ENCODE assay signal across 8 cellular contexts in the genomic region with DNA sequence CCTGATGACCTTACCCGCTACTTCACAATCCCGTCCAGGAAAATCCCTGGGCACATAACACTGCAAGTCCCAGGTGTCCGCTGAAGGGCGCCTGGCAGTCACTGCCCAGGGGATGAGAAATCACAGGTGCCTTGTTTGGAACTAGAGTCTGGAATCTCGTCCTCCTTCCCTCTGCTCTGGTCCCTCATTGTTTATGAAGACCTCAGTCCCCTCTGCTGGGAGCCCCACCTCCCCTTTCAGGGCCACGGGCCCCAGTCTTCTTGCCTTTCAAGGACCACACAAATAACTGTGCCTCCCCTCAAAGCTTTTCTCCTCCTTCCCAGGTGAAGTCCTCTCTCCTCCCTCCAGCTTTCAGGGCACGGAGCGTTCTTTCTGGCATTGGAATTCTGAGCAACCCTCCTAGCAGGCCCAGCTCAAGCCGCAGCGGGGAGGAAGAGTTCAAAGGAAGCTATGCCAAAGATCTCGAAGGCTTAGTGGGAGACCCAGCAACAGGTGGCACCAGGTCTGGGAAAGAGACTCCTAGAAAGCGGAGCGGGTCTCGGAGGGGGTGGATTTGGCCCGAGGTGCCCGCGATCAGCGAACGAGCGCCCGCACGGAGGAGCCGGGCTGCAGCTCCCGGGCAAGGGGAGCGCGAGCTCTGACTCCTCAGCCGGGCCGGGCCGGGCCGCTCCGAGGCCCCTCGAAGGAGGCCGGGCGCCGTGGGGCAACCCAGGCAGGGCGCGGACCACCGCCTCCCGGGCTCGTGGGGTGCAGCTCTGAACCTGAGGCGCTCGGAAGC. TPM values are rescaled to one million over a fixed set of nuclear protein-coding genes. Genes with fewer than 3 reads are reported as not detected.
A peak's percentile ranks its signal among the peaks of the same experiment; 100 is the strongest.
DNase-seq lines count a peak whose midpoint lies in the region; ATAC-seq, FAIRE-seq and TF ChIP-seq lines count a peak whose summit lies in the region.
"Not testable (repeated sequence)": the region's sequence is repeated elsewhere in the genome, so short reads cannot be mapped to it uniquely, and the experiment has no call there.

No MANE protein-coding gene starts in this region.

- intact Hi-C loops in dorsolateral prefrontal cortex (cut with DNase I) = loop anchor here (2.0 kb wide), 2 partner anchors 46 to 52 kb away; a partner anchor contains a TSS
- intact Hi-C loops in pancreas (cut with DNase I); upper lobe of right lung (cut with DNase I): not testable (repeated sequence)

- H3K27me3 ChIP-seq in NT2/D1 (ENCODE audit: insufficient read depth, insufficient read length); dorsolateral prefrontal cortex; pancreas; upper lobe of right lung: not testable (repeated sequence)

- H3K36me3 ChIP-seq in NT2/D1 (ENCODE audit: insufficient read depth, insufficient read length, low read length); pancreas; upper lobe of right lung: not testable (repeated sequence)

- H3K9me3 ChIP-seq in NT2/D1 (ENCODE audit: insufficient read depth, low read length); pancreas; upper lobe of right lung: not testable (repeated sequence)

- ATAC-seq in HG02938 (IDR thresholded peaks at IDR 0.05; ENCODE audit: unreplicated experiment) = peak; percentile 32
- ATAC-seq in pancreas = peak; percentile 50 to 65 (median 57)
- peak; percentile 46 for ATAC-seq in upper lobe of right lung

- TF ChIP-seq CTCF in GM12865 (IDR thresholded peaks at IDR 0.05; ENCODE audit: insufficient read depth, low read depth, low read length, missing control alignments); dorsolateral prefrontal cortex (IDR thresholded peaks at IDR 0.05 in 54 of 56, conservative IDR thresholded peaks at IDR 0.05 in 2 of 56; ENCODE audit: low read depth in 1 of 56, partially characterized antibody in 56 of 56); pancreas (IDR thresholded peaks at IDR 0.05); upper lobe of right lung (IDR thresholded peaks at IDR 0.05): not testable (repeated sequence)

- WGBS in pancreas, 2 donors = 2% methylated on average over 31 to 42 of the region's 42 CpGs

- not testable (repeated sequence) for FAIRE-seq in pancreas (lab: Jason Lieb, UNC)

- DNase-seq in GM12865 (ENCODE audit: low read depth) = peak; percentile 23
- not testable (repeated sequence) for DNase-seq in NT2/D1 (ENCODE audit: low read depth, low spot score); upper lobe of right lung
- DNase-seq in activated T-cell treated with anti-CD3 and anti-CD28 coated beads for 1 hour (ENCODE audit: low read depth) = peak; percentile 7
- DNase-seq in dorsolateral prefrontal cortex = peak in 3 of 10 donors; percentile 25 to 58 (median 39)
- peak; percentile 38 for DNase-seq in iPS-NIHi11 (ENCODE audit: low spot score)
- DNase-seq in pancreas = peak; percentile 23 to 76 (median 52)

- peak overlapping the region; percentile 97 for H3K9ac ChIP-seq in NT2/D1 (ENCODE audit: insufficient read length, low read depth)

- peak overlapping the region; percentile 18 to 98 (median 93) for H3K27ac ChIP-seq in dorsolateral prefrontal cortex
- H3K27ac ChIP-seq in pancreas = peak overlapping the region; percentile 94 to 96 (median 96)
- peak overlapping the region; percentile 96 for H3K27ac ChIP-seq in upper lobe of right lung

- H3K4me1 ChIP-seq in NT2/D1 (ENCODE audit: insufficient read depth, insufficient read length); pancreas; upper lobe of right lung: not testable (repeated sequence)

- peak overlapping the region; percentile 95 for H3K4me3 ChIP-seq in GM12865 (ENCODE audit: low read depth, low read length)
- H3K4me3 ChIP-seq in NT2/D1 (ENCODE audit: insufficient read length, low read depth) = peak overlapping the region; percentile 86
- peak overlapping the region; percentile 62 to 100 (median 94) for H3K4me3 ChIP-seq in dorsolateral prefrontal cortex
- H3K4me3 ChIP-seq in pancreas = peak overlapping the region; percentile 83 to 99 (median 91)
- peak overlapping the region; percentile 98 for H3K4me3 ChIP-seq in upper lobe of right lung

RNA-seq across cellular contexts. Expression of a gene that starts 19.5 kb away (rescaled TPM):
- 10 to 100 TPM in 1 of 120 experiments, 1 to 10 TPM in 119; 1.2 to 10.0 (median 4.2) TPM for total RNA-seq in dorsolateral prefrontal cortex
- under 1 TPM in 5 of 6 donors, not detected in 1; 0.06 to 0.28 (median 0.13) TPM for total RNA-seq in pancreas
- under 1 TPM; 0.15 to 0.16 TPM for polyA plus RNA-seq in pancreas
- not detected for total RNA-seq in upper lobe of right lung

RNA-seq across cellular contexts. Expression of a gene that starts 21.1 kb away (rescaled TPM):
- total RNA-seq in dorsolateral prefrontal cortex (10 to 100 TPM in 93 of 120 experiments, 1 to 10 TPM in 27; 4.8 to 43.3 (median 16.5) TPM), pancreas (under 1 TPM in 5 of 6 donors, not detected in 1; 0.06 to 0.25 (median 0.13) TPM), upper lobe of right lung (0.09 TPM)
- polyA plus RNA-seq in pancreas = under 1 TPM in 1 of 2 donors, not detected in 1; under 0.01 TPM

RNA-seq across cellular contexts. Expression of a gene that starts 39.7 kb away (rescaled TPM):
- total RNA-seq in dorsolateral prefrontal cortex = 10 to 100 TPM; 16.2 to 36.0 (median 24.0) TPM
- 1 to 10 TPM; 2.5 to 5.3 (median 4.1) TPM for total RNA-seq in pancreas
- 1 to 10 TPM; 3.0 to 6.6 TPM for polyA plus RNA-seq in pancreas
- total RNA-seq in upper lobe of right lung = 4.5 TPM

RNA-seq across cellular contexts. Expression of a gene that starts 49.8 kb away (rescaled TPM):
- 100 to 1,000 TPM; 171 to 307 (median 259) TPM for total RNA-seq in dorsolateral prefrontal cortex
- total RNA-seq in pancreas = 10 to 100 TPM; 29.9 to 61.2 (median 34.3) TPM
- polyA plus RNA-seq in pancreas = 100 to 1,000 TPM in 1 of 2 donors, 10 to 100 TPM in 1; 44.1 to 117 TPM
- total RNA-seq in upper lobe of right lung = 109 TPM

RNA-seq across cellular contexts. Expression of a gene that starts 51.9 kb away (rescaled TPM):
- total RNA-seq in dorsolateral prefrontal cortex (10 to 100 TPM; 20.2 to 47.4 (median 29.5) TPM), pancreas (10 to 100 TPM in 1 of 6 donors, 1 to 10 TPM in 5; 7.1 to 12.6 (median 8.8) TPM), upper lobe of right lung (25.4 TPM)
- polyA plus RNA-seq in pancreas = 1 to 10 TPM; 4.3 to 5.7 TPM
